35 cellular contexts compared by ENCODE assay signal in the genomic region with DNA sequence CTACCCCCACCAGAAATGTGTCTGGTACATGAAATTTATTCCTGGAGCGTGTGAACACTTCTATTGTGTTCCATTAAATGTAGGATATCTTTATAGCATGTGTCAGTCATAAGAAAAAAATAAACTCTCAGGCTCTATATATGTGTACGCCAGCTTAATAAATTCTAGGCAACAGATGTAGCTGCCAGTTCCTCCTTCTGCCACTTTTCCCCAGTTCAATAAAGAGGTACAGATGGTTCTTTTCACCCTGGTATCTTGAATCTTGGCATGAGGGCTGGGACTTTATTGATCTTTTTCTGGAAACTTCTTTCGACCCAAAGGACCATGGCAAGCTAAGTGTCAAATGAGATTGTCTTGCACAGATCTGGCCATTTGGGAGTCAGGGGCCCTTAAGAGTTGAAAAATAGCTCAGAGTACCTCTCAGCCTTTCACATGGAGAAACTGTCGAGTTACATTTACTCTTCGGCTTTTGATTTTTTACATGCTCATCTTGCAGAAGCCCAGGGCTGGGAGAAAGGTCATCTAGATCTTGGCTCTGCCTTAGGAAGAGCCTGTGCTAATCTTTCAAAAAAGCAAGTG.
"Had no signal": no experiment of that assay in that cellular context is flagged by ENCODE, and none has a peak within 500 bp of the region (broad histone marks: within the 10 kb centered on the region; RNA-seq: fewer than 3 reads in every experiment).

No MANE protein-coding gene starts in this region.

- H3K27ac Mint-ChIP-seq: activated B cell treated with CpG ODN at 0.5 μM for 24 hours; activated CD8-positive, alpha-beta T cell treated with anti-CD3 and anti-CD28 coated beads for 36 hours; activated naive CD4-positive, alpha-beta T cell treated with anti-CD3 and anti-CD28 coated beads for 36 hours; activated naive CD4-positive, alpha-beta T cell treated with anti-CD3 and anti-CD28 coated beads, Interleukin-2, amount 50 U/mL, for 24 hours; activated naive CD8-positive, alpha-beta T cell treated with anti-CD3 and anti-CD28 coated beads for 36 hours; activated naive CD8-positive, alpha-beta T cell treated with anti-CD3 and anti-CD28 coated beads, Interleukin-2, amount 50 U/mL, for 24 hours; activated T-helper 1 cell treated with anti-CD3 and anti-CD28 coated beads, Interleukin-12 subunit alpha, Interleukin-12 subunit beta, Interleukin-2, Interleukin-4 antibody, amounts not matched to agents 30 ng/mL and 10 ng/mL and 1 ng/mL, durations not matched to agents 14 hours and 24 hours and 36 hours; activated T-helper 2 cell treated with anti-CD3 and anti-CD28 coated beads, Interferon-gamma antibody, Interleukin-2, Interleukin-4, amounts not matched to agents 10 μg/mL and 5 μg/mL and 100 μg/mL, durations not matched to agents 14 hours and 24 hours and 36 hours; effector memory CD8-positive, alpha-beta T cell; T-helper 17 cell; T-helper 2 cell treated with Interferon-gamma antibody and Interleukin-4, amounts not matched to agents 5 μg/mL and 100 μg/mL, for 36 hours had no signal

- H3K9me3 ChIP-seq: adrenal gland, esophagus muscularis mucosa, gastrocnemius medialis, heart left ventricle had no signal

- H3K27me3 ChIP-seq: adrenal gland, brain microvascular endothelial cell, esophagus muscularis mucosa, foreskin keratinocyte, gastrocnemius medialis, heart left ventricle had no signal

- H3K27me3 Mint-ChIP-seq: activated B cell treated with CpG ODN at 0.5 μM for 24 hours; effector memory CD8-positive, alpha-beta T cell had no signal

- H3K4me1 Mint-ChIP-seq: activated B cell treated with CpG ODN at 0.5 μM for 24 hours; activated naive CD4-positive, alpha-beta T cell treated with anti-CD3 and anti-CD28 coated beads, Interleukin-2, amount 50 U/mL, for 24 hours; activated naive CD8-positive, alpha-beta T cell treated with anti-CD3 and anti-CD28 coated beads for 36 hours; activated naive CD8-positive, alpha-beta T cell treated with anti-CD3 and anti-CD28 coated beads, Interleukin-2, amount 50 U/mL, for 24 hours; T-helper 17 cell had no signal

- H3K4me1 ChIP-seq: adrenal gland, esophagus muscularis mucosa, foreskin keratinocyte, gastrocnemius medialis, heart left ventricle had no signal

- H3K36me3 Mint-ChIP-seq: activated naive CD4-positive, alpha-beta T cell treated with anti-CD3 and anti-CD28 coated beads, Interleukin-2, amount 50 U/mL, for 24 hours; activated naive CD8-positive, alpha-beta T cell treated with anti-CD3 and anti-CD28 coated beads for 36 hours had no signal

- H3K9me3 Mint-ChIP-seq: activated B cell treated with CpG ODN at 0.5 μM for 24 hours; activated CD8-positive, alpha-beta T cell treated with anti-CD3 and anti-CD28 coated beads for 36 hours; activated naive CD4-positive, alpha-beta T cell treated with anti-CD3 and anti-CD28 coated beads for 36 hours; activated naive CD4-positive, alpha-beta T cell treated with anti-CD3 and anti-CD28 coated beads, Interleukin-2, amount 50 U/mL, for 24 hours; activated naive CD8-positive, alpha-beta T cell treated with anti-CD3 and anti-CD28 coated beads for 36 hours; activated naive CD8-positive, alpha-beta T cell treated with anti-CD3 and anti-CD28 coated beads, Interleukin-2, amount 50 U/mL, for 24 hours; activated T-helper 1 cell treated with anti-CD3 and anti-CD28 coated beads, Interleukin-12 subunit alpha, Interleukin-12 subunit beta, Interleukin-2, Interleukin-4 antibody, amounts not matched to agents 30 ng/mL and 10 ng/mL and 1 ng/mL, durations not matched to agents 14 hours and 24 hours and 36 hours; activated T-helper 2 cell treated with anti-CD3 and anti-CD28 coated beads, Interferon-gamma antibody, Interleukin-2, Interleukin-4, amounts not matched to agents 10 μg/mL and 5 μg/mL and 100 μg/mL, durations not matched to agents 14 hours and 24 hours and 36 hours; effector memory CD8-positive, alpha-beta T cell; T-helper 2 cell treated with Interferon-gamma antibody and Interleukin-4, amounts not matched to agents 5 μg/mL and 100 μg/mL, for 36 hours had no signal

- H3K4me3 Mint-ChIP-seq: activated B cell treated with CpG ODN at 0.5 μM for 24 hours; activated CD8-positive, alpha-beta T cell treated with anti-CD3 and anti-CD28 coated beads for 36 hours; activated naive CD4-positive, alpha-beta T cell treated with anti-CD3 and anti-CD28 coated beads for 36 hours; activated naive CD4-positive, alpha-beta T cell treated with anti-CD3 and anti-CD28 coated beads, Interleukin-2, amount 50 U/mL, for 24 hours; activated naive CD8-positive, alpha-beta T cell treated with anti-CD3 and anti-CD28 coated beads for 36 hours; activated naive CD8-positive, alpha-beta T cell treated with anti-CD3 and anti-CD28 coated beads, Interleukin-2, amount 50 U/mL, for 24 hours; activated T-helper 1 cell treated with anti-CD3 and anti-CD28 coated beads, Interleukin-12 subunit alpha, Interleukin-12 subunit beta, Interleukin-2, Interleukin-4 antibody, amounts not matched to agents 30 ng/mL and 10 ng/mL and 1 ng/mL, durations not matched to agents 14 hours and 24 hours and 36 hours; effector memory CD8-positive, alpha-beta T cell; T-helper 17 cell; T-helper 2 cell treated with Interferon-gamma antibody and Interleukin-4, amounts not matched to agents 5 μg/mL and 100 μg/mL, for 36 hours had no signal

- DNase-seq: activated B cell treated with CpG ODN at 0.5 μM for 24 hours; activated CD4-positive, alpha-beta T cell treated with anti-CD3 and anti-CD28 coated beads for 48 hours; activated CD4-positive, alpha-beta T cell treated with anti-CD3 and anti-CD28 coated beads, Interleukin-2, amount 50 U/mL, for 1 hour; activated CD4-positive, alpha-beta T cell treated with anti-CD3 and anti-CD28 coated beads, Interleukin-2, amount 50 U/mL, for 48 hours; activated CD8-positive, alpha-beta memory T cell treated with anti-CD3 and anti-CD28 coated beads for 24 hours; activated CD8-positive, alpha-beta T cell treated with anti-CD3 and anti-CD28 coated beads for 36 hours; activated effector memory CD4-positive, alpha-beta T cell treated with anti-CD3 and anti-CD28 coated beads, Interleukin-2, amount 50 U/mL, for 16 hours; activated naive CD4-positive, alpha-beta T cell treated with anti-CD3 and anti-CD28 coated beads for 36 hours; activated naive CD8-positive, alpha-beta T cell treated with anti-CD3 and anti-CD28 coated beads for 36 hours; activated naive CD8-positive, alpha-beta T cell treated with anti-CD3 and anti-CD28 coated beads, Interleukin-2, amount 50 U/mL, for 24 hours; activated T-cell treated with anti-CD3 and anti-CD28 coated beads, Interleukin-2, amount 50 U/mL, for 1 hour; activated T-cell treated with anti-CD3 and anti-CD28 coated beads, Interleukin-2, amount 50 U/mL, for 48 hours; adrenal gland; amygdala; aorta; brain microvascular endothelial cell; caudate nucleus; cortex of kidney; dermis blood vessel endothelial cell; effector CD4-positive, alpha-beta T cell; effector memory CD8-positive, alpha-beta T cell; erythroblast; foreskin keratinocyte; gastrocnemius medialis; glutamatergic neuron; heart left ventricle; T-helper 17 cell; T1000; WERI-Rb-1 had no signal

- H3K36me3 ChIP-seq: adrenal gland, brain microvascular endothelial cell, esophagus muscularis mucosa, gastrocnemius medialis, heart left ventricle, WERI-Rb-1 had no signal

- ATAC-seq: activated CD4-positive, CD25-positive, alpha-beta regulatory T cell treated with anti-CD3 and anti-CD28 coated beads, Interleukin-2, amount 50 U/mL, for 24 hours; activated CD8-positive, alpha-beta T cell treated with anti-CD3 and anti-CD28 coated beads for 36 hours; activated naive CD8-positive, alpha-beta T cell treated with anti-CD3 and anti-CD28 coated beads, Interleukin-2, amount 50 U/mL, for 24 hours; effector memory CD8-positive, alpha-beta T cell; foreskin keratinocyte; gastrocnemius medialis; heart left ventricle; T-helper 17 cell had no signal

- H3K27ac ChIP-seq: adrenal gland, brain microvascular endothelial cell, esophagus muscularis mucosa, foreskin keratinocyte, gastrocnemius medialis, heart left ventricle, WERI-Rb-1 had no signal

- H3K4me3 ChIP-seq: adrenal gland, esophagus muscularis mucosa, gastrocnemius medialis, heart left ventricle had no signal
